8 cellular contexts compared by ENCODE assay signal in the genomic region with DNA sequence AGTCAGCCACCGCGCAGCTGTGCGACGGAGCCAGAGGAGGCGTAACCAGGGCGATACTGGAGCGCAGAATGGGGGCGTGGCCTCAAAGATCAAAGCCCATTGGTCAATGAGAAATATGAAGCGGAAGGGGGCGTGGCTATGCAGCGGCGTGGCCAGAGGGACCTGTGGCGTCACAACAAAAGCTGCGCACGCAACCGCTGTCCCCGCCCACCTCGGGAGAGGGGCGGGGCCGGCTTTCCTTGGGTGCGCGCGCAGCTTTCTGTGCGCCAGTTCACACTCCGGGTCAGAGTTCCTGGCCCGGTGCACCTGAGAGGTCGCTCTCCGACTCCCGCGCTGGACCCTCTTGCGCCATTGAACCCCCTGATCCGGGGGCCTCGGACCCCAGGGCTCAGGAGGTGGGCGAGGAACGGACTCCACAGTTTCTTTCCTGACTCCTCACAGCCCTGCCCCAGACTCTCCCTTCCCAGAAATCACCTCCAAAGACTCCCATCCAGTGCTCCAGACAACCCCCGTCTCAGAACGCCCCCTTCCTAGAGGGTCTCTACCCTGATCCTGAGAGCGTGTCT. TPM values are rescaled to one million over a fixed set of nuclear protein-coding genes. Genes with fewer than 3 reads are reported as not detected.
DNase-seq lines count a peak whose midpoint lies in the region; ATAC-seq and TF ChIP-seq lines count a peak whose summit lies in the region.

SWI5 (plus strand) TSS at position 269 of the 566 bp plus-strand sequence.

- TF ChIP-seq CTCF in GM20000 (IDR thresholded peaks at IDR 0.05; ENCODE audit: extremely low read depth, missing control alignments) (no peak), lung (IDR thresholded peaks at IDR 0.05; ENCODE audit: control extremely low read depth, extremely low read depth) (no peak)

- H3K4me1 ChIP-seq in ectodermal cell (ENCODE audit: control insufficient read depth, insufficient read depth, low read length), result peaks cover 7% of the 10 kb centered on the region
- H3K4me1 ChIP-seq in lung (ENCODE audit: control insufficient read depth in 2 of 2, insufficient read depth in 2 of 2, low read length in 2 of 2), result peaks cover 0 to 10% of the 10 kb centered on the region in 2 donors

- 0% methylated on average over 38 of the region's 38 CpGs for WGBS in ectodermal cell, 2 experiments
- whole genome bisulfite sequencing in lung, 2 donors, result 0 to 1% methylated on average over 38 of the region's 38 CpGs

- peaks cover 13% of the 10 kb centered on the region for H3K36me3 ChIP-seq in ectodermal cell (ENCODE audit: control insufficient read depth, insufficient read depth, low read length)
- peaks cover 0 to 13% of the 10 kb centered on the region in 2 donors for H3K36me3 ChIP-seq in lung (ENCODE audit: control insufficient read depth in 2 of 2, insufficient read depth in 2 of 2, low read length in 2 of 2)

- no peaks in the 10 kb centered on the region for H3K9me3 ChIP-seq in ectodermal cell (ENCODE audit: control insufficient read depth, low read length)
- H3K9me3 ChIP-seq in lung (ENCODE audit: control insufficient read depth in 2 of 2, insufficient read depth in 1 of 2, low read length in 1 of 2), result no peaks in the 10 kb centered on the region

- DNase-seq in COLO668 (lab: John Stamatoyannopoulos, UW; ENCODE audit: unreplicated experiment) (peak; percentile 99), GM20000 (ENCODE audit: low spot score) (peak; percentile 99), HS-5 (ENCODE audit: low read depth) (peak; percentile 99), NK-92 (lab: John Stamatoyannopoulos, UW; ENCODE audit: unreplicated experiment) (peak; percentile 96), lung (ENCODE audit: low spot score) (peak; percentile 100)
- peak; percentile 100 for DNase-seq in activated CD8-positive, alpha-beta memory T cell treated with anti-CD3 and anti-CD28 coated beads for 1 hour (ENCODE audit: extremely low read depth in 1 of 2, low read depth in 1 of 2)
- peak; percentile 100 for DNase-seq in stimulated activated CD4-positive, alpha-beta T cell treated with anti-CD3 and anti-CD28 coated beads, TNF-alpha, amount 100 ng/mL, for 24 hours (ENCODE audit: low read depth in 3 of 3)

- peak within 1 kb of the TSS; percentile 81 for H3K4me3 ChIP-seq in ectodermal cell (ENCODE audit: insufficient read depth, low read depth, low read length)
- peak within 1 kb of the TSS; percentile 84 for H3K4me3 ChIP-seq in lung

- H3K27ac ChIP-seq in ectodermal cell (ENCODE audit: insufficient read depth, low read depth, low read length, poor library complexity, severe bottlenecking), result peak within 1 kb of the TSS; percentile 70
- H3K27ac ChIP-seq in lung (ENCODE audit: low read depth in 1 of 2, low read length in 1 of 2), result peak within 1 kb of the TSS; percentile 79 to 84

- ATAC-seq in lung (ENCODE audit: insufficient read depth, low FRiP score), result peak; percentile 99

- H3K27me3 ChIP-seq in ectodermal cell (ENCODE audit: control insufficient read depth, insufficient read depth, low read length, poor library complexity, severe bottlenecking) (no peaks in the 10 kb centered on the region), lung (ENCODE audit: control insufficient read depth, insufficient read depth) (no peaks in the 10 kb centered on the region)

RNA-seq across cellular contexts. Expression of gene SWI5, which starts in this region (rescaled TPM):
- polyA plus RNA-seq in ectodermal cell (2013, experiment 1 of 4), result 29.9 TPM
- 26.4 TPM for polyA plus RNA-seq in ectodermal cell (2013, experiment 2 of 4)
- polyA plus RNA-seq in ectodermal cell (2013, experiment 3 of 4), result 22.7 TPM
- polyA plus RNA-seq in ectodermal cell (2013, experiment 4 of 4), result 31.2 TPM
- 10 to 100 TPM; 19.6 to 28.4 TPM for total RNA-seq in lung
- polyA plus RNA-seq in lung, result 10 to 100 TPM; 22.8 to 23.6 TPM

Comparison
In these comparisons a context has a peak if more than half of its experiments do, and no peak if none do; other contexts are left out.
1. Peak in every context shown above with its lines: DNase-seq, ATAC-seq, H3K4me3 ChIP-seq and H3K27ac ChIP-seq.